In the genomic region with DNA sequence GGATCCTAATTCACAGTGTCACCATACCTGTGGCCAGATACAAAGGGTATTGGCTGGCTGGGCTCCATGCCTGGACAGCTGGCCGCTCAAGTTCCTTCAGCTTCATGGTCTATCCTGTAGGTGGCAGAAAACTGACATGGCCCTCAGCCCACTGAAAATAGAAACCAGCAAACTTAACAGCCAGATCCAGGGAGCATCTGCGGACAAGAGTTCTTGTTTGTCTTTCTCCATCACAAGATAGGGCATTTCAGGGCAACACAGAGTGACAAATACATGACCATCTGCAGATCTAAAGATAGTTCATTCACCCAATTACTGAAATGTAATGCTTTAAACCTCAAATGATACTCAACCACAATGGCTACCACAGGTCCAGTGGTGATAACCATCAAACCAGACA, we compare ENCODE assay signal across 13 cellular contexts. TPM values are rescaled to one million over a fixed set of nuclear protein-coding genes. Genes with fewer than 3 reads are reported as not detected.
DNase-seq lines count a peak whose midpoint lies in the region; TF ChIP-seq lines count a peak whose summit lies in the region.
"Had no signal": no experiment of that assay in that cellular context is flagged by ENCODE, and none has a peak within 500 bp of the region (broad histone marks: within the 10 kb centered on the region; RNA-seq: fewer than 3 reads in every experiment).

No MANE protein-coding gene starts in this region.

- H3K79me2 ChIP-seq in mesendoderm (ENCODE audit: control insufficient read depth, insufficient read depth, low read length): no peaks in the 10 kb centered on the region

- no peak overlapping the region for H4K8ac ChIP-seq in mesendoderm (ENCODE audit: low read depth, low read length)

- H2BK120ac ChIP-seq in mesendoderm (ENCODE audit: low read depth, low read length): no peak overlapping the region

- no peak overlapping the region for H3K18ac ChIP-seq in mesendoderm (ENCODE audit: low read length)

- no peak overlapping the region for H4K5ac ChIP-seq in mesendoderm (ENCODE audit: low read length)

- H3K27ac ChIP-seq in mesendoderm (ENCODE audit: low read depth, low read length) (no peak overlapping the region), esophagus squamous epithelium (no peak overlapping the region)

- H2BK5ac ChIP-seq in mesendoderm (ENCODE audit: low read length): no peak overlapping the region

- DNase-seq in EH (ENCODE audit: low read depth) (peak; percentile 20), astrocyte of the cerebellum (ENCODE audit: low read depth) (no peak), mesendoderm (peak; percentile 42), NCI-H774 (lab: John Stamatoyannopoulos, UW) (no peak), Kasumi-1 (lab: John Stamatoyannopoulos, UW) (no peak), epidermal melanocyte (ENCODE audit: insufficient read length, low spot score) (no peak), esophagus squamous epithelium (lab: John Stamatoyannopoulos, UW) (no peak)
- DNase-seq: activated CD4-positive, alpha-beta T cell treated with anti-CD3 and anti-CD28 coated beads for 1 hour; activated naive CD4-positive, alpha-beta T cell treated with Interleukin-2 at 50 U/mL for 16 hours; stimulated activated naive CD8-positive, alpha-beta T cell treated with anti-CD3 and anti-CD28 coated beads, Interleukin-15, amount 100 ng/mL, for 72 hours had no signal

- H2BK15ac ChIP-seq in mesendoderm (replicated peaks; ENCODE audit: low read depth): no peak overlapping the region

- H3K4me1 ChIP-seq in mesendoderm (ENCODE audit: control insufficient read depth, low read depth, low read length) (no peaks in the 10 kb centered on the region), esophagus squamous epithelium (peaks cover 6 to 16% (median 10%) of the 10 kb centered on the region in 3 donors)

- H3K36me3 ChIP-seq in mesendoderm (ENCODE audit: control insufficient read depth, insufficient read depth, low read length) (no peaks in the 10 kb centered on the region), esophagus squamous epithelium (peaks cover 0 to 39% (median 0%) of the 10 kb centered on the region in 3 donors)

- no peaks in the 10 kb centered on the region for H3K79me1 ChIP-seq in mesendoderm (ENCODE audit: low read length)

- no peak overlapping the region for H3K4ac ChIP-seq in mesendoderm (ENCODE audit: low read depth, low read length)

- H3K23ac ChIP-seq in mesendoderm (ENCODE audit: low read length): no peak overlapping the region

- H3K4me2 ChIP-seq in mesendoderm (ENCODE audit: low read length): no peak overlapping the region

- peak; percentile 14; the same call in 1 of the 2 replicates for TF ChIP-seq RAD21 in Ishikawa (IDR thresholded peaks at IDR 0.05; ENCODE audit: low read depth)

- no CpG with 5 or more reads among the region's 2 CpGs for WGBS in mesendoderm (ENCODE audit: extremely low coverage, insufficient coverage, low lambda C conversion rate)
- WGBS in esophagus squamous epithelium, 2 donors: 85 to 100% methylated on average over 1 to 2 of the region's 2 CpGs

- no peak overlapping the region for H2AK5ac ChIP-seq in mesendoderm (ENCODE audit: low read length)

- in situ Hi-C loops in astrocyte of the cerebellum (cut with HindIII; ENCODE audit: low sequenced_read_pairs): no loop called here

- peak; percentile 7 for TF ChIP-seq CTCF in astrocyte of the cerebellum (IDR thresholded peaks at IDR 0.05; ENCODE audit: low read depth, low read length, missing control alignments)
- TF ChIP-seq CTCF in esophagus squamous epithelium (IDR thresholded peaks at IDR 0.05): no peak

- no peaks in the 10 kb centered on the region for H3K9me3 ChIP-seq in esophagus squamous epithelium

- intact Hi-C loops in esophagus squamous epithelium (cut with DNase I): loop anchor here (5.0 to 10.0 kb wide), 2 partner anchors 82 to 180 kb away; no protein-coding TSS in a partner anchor

- H3K27me3 ChIP-seq in mesendoderm (ENCODE audit: insufficient read depth, low read length, poor library complexity) (peaks cover 5% of the 10 kb centered on the region), esophagus squamous epithelium (peaks cover 0 to 12% (median 0%) of the 10 kb centered on the region in 4 donors)

- no peak overlapping the region for H3K56ac ChIP-seq in mesendoderm (ENCODE audit: low read length)

- H3K9ac ChIP-seq in mesendoderm (ENCODE audit: low read length): no peak overlapping the region

- no peak for TF ChIP-seq EP300 in Ishikawa (IDR thresholded peaks at IDR 0.05; ENCODE audit: borderline replicate concordance)

- no peak overlapping the region for H3K4me3 ChIP-seq in astrocyte of the cerebellum (ENCODE audit: low read depth, low read length)
- no peak overlapping the region for H3K4me3 ChIP-seq in mesendoderm (ENCODE audit: low read length)
- H3K4me3 ChIP-seq in esophagus squamous epithelium: no peak overlapping the region

- no peak for TF ChIP-seq POLR2A in esophagus squamous epithelium (IDR thresholded peaks at IDR 0.05)

TF ChIP-seq in Ishikawa, 13 proteins besides CTCF, POLR2A, EP300 and RAD21:
- TF ChIP-seq EGR1 (IDR thresholded peaks at IDR 0.05) (no peak), TCF12 (IDR thresholded peaks at IDR 0.05; ENCODE audit: low read depth) (no peak), FOXM1 (IDR thresholded peaks at IDR 0.05; ENCODE audit: borderline replicate concordance, low read depth) (no peak)
- TF ChIP-seq, protein P1, sequence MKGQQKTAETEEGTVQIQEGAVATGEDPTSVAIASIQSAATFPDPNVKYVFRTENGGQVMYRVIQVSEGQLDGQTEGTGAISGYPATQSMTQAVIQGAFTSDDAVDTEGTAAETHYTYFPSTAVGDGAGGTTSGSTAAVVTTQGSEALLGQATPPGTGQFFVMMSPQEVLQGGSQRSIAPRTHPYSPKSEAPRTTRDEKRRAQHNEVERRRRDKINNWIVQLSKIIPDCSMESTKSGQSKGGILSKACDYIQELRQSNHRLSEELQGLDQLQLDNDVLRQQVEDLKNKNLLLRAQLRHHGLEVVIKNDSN (IDR thresholded peaks at IDR 0.05): no peak

RNA-seq across cellular contexts. Expression of a gene that starts 2.8 kb away (rescaled TPM):
- 0.74 TPM for polyA plus RNA-seq in mesendoderm (2013, experiment 1 of 2)
- polyA plus RNA-seq in mesendoderm (2013, experiment 2 of 2): 0.55 TPM
- 1 to 10 TPM in 3 of 4 donors, under 1 TPM in 1; 0.85 to 7.1 (median 2.5) TPM for total RNA-seq in esophagus squamous epithelium

RNA-seq across cellular contexts. Expression of a gene that starts 12.8 kb away (rescaled TPM):
- 332 TPM for polyA plus RNA-seq in mesendoderm (2013, experiment 1 of 2)
- 334 TPM for polyA plus RNA-seq in mesendoderm (2013, experiment 2 of 2)
- total RNA-seq in esophagus squamous epithelium: 100 to 1,000 TPM; 160 to 215 (median 187) TPM

RNA-seq across cellular contexts. Expression of a gene that starts 18.9 kb away (rescaled TPM):
- polyA plus RNA-seq in mesendoderm (2013, experiment 1 of 2): 14.9 TPM
- polyA plus RNA-seq in mesendoderm (2013, experiment 2 of 2): 16.3 TPM
- 10 to 100 TPM in 3 of 4 donors, 1 to 10 TPM in 1; 8.6 to 13.2 (median 11.6) TPM for total RNA-seq in esophagus squamous epithelium

RNA-seq across cellular contexts. Expression of a gene that starts 54.0 kb away (rescaled TPM):
- polyA plus RNA-seq in mesendoderm (2013, experiment 1 of 2): 0.06 TPM
- polyA plus RNA-seq in mesendoderm (2013, experiment 2 of 2): 0.07 TPM
- total RNA-seq in esophagus squamous epithelium: not detected
- total RNA-seq: H4; natural killer cell treated with Interleukin-12 subunit alpha and Interleukin-12 subunit beta and Interleukin-15 and Interleukin-18, amount 100 ng/mL, for 72 hours had no signal

Comparison
In these comparisons a context has a peak if more than half of its experiments do, and no peak if none do; other contexts are left out.
1. DNase-seq: peak in EH (single experiment) and mesendoderm (single experiment); none in astrocyte of the cerebellum (single experiment), NCI-H774 (single experiment), Kasumi-1 (0 of 2), epidermal melanocyte (single experiment) and esophagus squamous epithelium (single experiment).